In genomic region chr11:65419773-65420481, GRCh38 we compare ENCODE assay signal across 8 cellular contexts. TPM values are rescaled to one million over a fixed set of nuclear protein-coding genes. Genes with fewer than 3 reads are reported as not detected.
DNase-seq lines count a peak whose midpoint lies in the region; ATAC-seq and TF ChIP-seq lines count a peak whose summit lies in the region.

No MANE protein-coding gene starts in this region.

- ATAC-seq in heart left ventricle (peak; percentile 27 to 44 (median 32)), HG02973 (IDR thresholded peaks at IDR 0.05; ENCODE audit: unreplicated experiment) (no peak)

- peak overlapping the region; percentile 93 to 97 (median 94) for H3K4me3 Mint-ChIP-seq in CD8-positive, alpha-beta memory T cell

- intact Hi-C loops in heart left ventricle (cut with DNase I) = loop anchor here (1.0 to 10.0 kb wide), 10 partner anchors 37 to 152 kb away; partner anchors contain the start of genes SLC25A45 (in 4 of the 10), MALAT1 (in 2 of the 10), FAM89B (in 1 of the 10) and ZNRD2 (in 1 of the 10)

- DNase-seq in CD8-positive, alpha-beta memory T cell = peak in 4 of 5 donors; percentile 51 to 66 (median 56)
- DNase-seq in SIG-M5 (lab: John Stamatoyannopoulos, UW) (peak; percentile 17), heart left ventricle (peak; percentile 93 to 97 (median 93)), pons (ENCODE audit: low spot score) (peak; percentile 96), SHP77 treated with DMSO at 0.1 percent for 48 hours (lab: John Stamatoyannopoulos, UW) (no peak)

- WGBS in heart left ventricle, 4 donors = 0 to 2% (median 1%) methylated on average over 6 of the region's 6 CpGs

- peak; percentile 3 to 75 for TF ChIP-seq POLR2A in heart left ventricle (IDR thresholded peaks at IDR 0.05)

- POLR2A ChIA-PET in CD8-positive, alpha-beta memory T cell (lab: Charles Lee) = interaction anchor here (0.6 to 20.1 kb wide), 18 partner anchors 8 to 676 kb away, joined by 3 to 1366 read pairs (median 5); partner anchors contain the start of genes DPF2, FRMD8, MALAT1 and SCYL1

- H3K36me3 Mint-ChIP-seq in CD8-positive, alpha-beta memory T cell = peaks cover 8 to 41% (median 14%) of the 10 kb centered on the region in 3 donors

- no peak for TF ChIP-seq CTCF in heart left ventricle (IDR thresholded peaks at IDR 0.05)

- H3K27ac Mint-ChIP-seq in CD8-positive, alpha-beta memory T cell = peak overlapping the region; percentile 92 to 100 (median 97)

- H3K4me1 ChIP-seq in CD8-positive, alpha-beta memory T cell (ENCODE audit: insufficient read depth, low read length) = peaks cover 59% of the 10 kb centered on the region
- H3K4me1 ChIP-seq in HUES48 (ENCODE audit: control insufficient read depth, insufficient read depth, low read length) (peaks cover 74% of the 10 kb centered on the region), heart left ventricle (peaks cover 11 to 68% (median 55%) of the 10 kb centered on the region in 12 donors)

- CTCF ChIA-PET in CD8-positive, alpha-beta memory T cell (lab: Charles Lee) = interaction anchor here (0.8 to 11.7 kb wide), 14 partner anchors 9 to 440 kb away, joined by 3 to 448 read pairs (median 3); partner anchors contain the start of genes FAM89B, MALAT1 and MUS81

- H3K4me1 Mint-ChIP-seq in CD8-positive, alpha-beta memory T cell = peaks cover 55 to 64% (median 62%) of the 10 kb centered on the region in 3 donors

- H3K9ac ChIP-seq in HUES48 (ENCODE audit: low read depth, low read length) = peak overlapping the region; percentile 77

- H3K9me3 ChIP-seq in CD8-positive, alpha-beta memory T cell (ENCODE audit: low read length) = no peaks in the 10 kb centered on the region
- H3K9me3 ChIP-seq in HUES48 (ENCODE audit: control insufficient read depth, insufficient read depth, low read length) (no peaks in the 10 kb centered on the region), heart left ventricle (no peaks in the 10 kb centered on the region)

- peaks cover 0 to 4% (median 0%) of the 10 kb centered on the region in 5 donors for H3K9me3 Mint-ChIP-seq in CD8-positive, alpha-beta memory T cell

- no peaks in the 10 kb centered on the region for H3K27me3 ChIP-seq in CD8-positive, alpha-beta memory T cell (ENCODE audit: insufficient read depth, low read length, poor library complexity, severe bottlenecking)
- no peaks in the 10 kb centered on the region for H3K27me3 ChIP-seq in HUES48 (ENCODE audit: control insufficient read depth, insufficient read depth, low read length)
- H3K27me3 ChIP-seq in heart left ventricle = no peaks in the 10 kb centered on the region

- H3K36me3 ChIP-seq in CD8-positive, alpha-beta memory T cell (ENCODE audit: insufficient read depth, low read length) = peaks cover 6% of the 10 kb centered on the region
- H3K36me3 ChIP-seq in HUES48 (ENCODE audit: control insufficient read depth, insufficient read depth, low read length) (no peaks in the 10 kb centered on the region), heart left ventricle (peaks cover 0 to 21% (median 9%) of the 10 kb centered on the region in 9 donors)

- peaks cover 0 to 21% of the 10 kb centered on the region in 2 donors for H3K27me3 Mint-ChIP-seq in CD8-positive, alpha-beta memory T cell

- peak overlapping the region; percentile 98 for H3K27ac ChIP-seq in CD8-positive, alpha-beta memory T cell (ENCODE audit: low read depth, low read length)
- H3K27ac ChIP-seq in HUES48 (ENCODE audit: low read depth, low read length) = peak overlapping the region; percentile 98
- H3K27ac ChIP-seq in angular gyrus (ENCODE audit: low read depth, low read length) = peak overlapping the region; percentile 100
- H3K27ac ChIP-seq in heart left ventricle = peak overlapping the region; percentile 98 to 100 (median 100)

- peak overlapping the region; percentile 23 for H3K4me3 ChIP-seq in CD8-positive, alpha-beta memory T cell (ENCODE audit: low read length)
- H3K4me3 ChIP-seq in HUES48 (ENCODE audit: low read depth, low read length) = no peak overlapping the region
- H3K4me3 ChIP-seq in heart left ventricle = peak overlapping the region; percentile 6 to 96 (median 82)

RNA-seq across cellular contexts. Expression of gene NEAT1, which starts 2.7 kb away (rescaled TPM):
- total RNA-seq in CD8-positive, alpha-beta memory T cell = 100 to 1,000 TPM; 196 to 204 TPM
- 2.7 TPM for polyA plus RNA-seq in CD8-positive, alpha-beta memory T cell
- total RNA-seq in heart left ventricle = 100 to 1,000 TPM in 7 of 9 donors, 10 to 100 TPM in 2; 17.0 to 760 (median 507) TPM
- 100 to 1,000 TPM; 104 to 532 TPM for polyA plus RNA-seq in heart left ventricle

RNA-seq across cellular contexts. Expression of gene FRMD8, which starts 33.5 kb away (rescaled TPM):
- 10 to 100 TPM; 44.9 to 49.8 TPM for total RNA-seq in CD8-positive, alpha-beta memory T cell
- polyA plus RNA-seq in CD8-positive, alpha-beta memory T cell = 60.6 TPM
- total RNA-seq in heart left ventricle = 10 to 100 TPM in 7 of 9 donors, 1 to 10 TPM in 2; 6.1 to 24.1 (median 11.3) TPM
- 10 to 100 TPM in 1 of 2 donors, 1 to 10 TPM in 1; 8.0 to 16.3 TPM for polyA plus RNA-seq in heart left ventricle

RNA-seq across cellular contexts. Expression of gene SLC25A45, which starts 37.5 kb away (rescaled TPM):
- total RNA-seq in CD8-positive, alpha-beta memory T cell = 10 to 100 TPM; 13.3 to 13.8 TPM
- 14.6 TPM for polyA plus RNA-seq in CD8-positive, alpha-beta memory T cell
- total RNA-seq in heart left ventricle = 10 to 100 TPM in 1 of 9 donors, 1 to 10 TPM in 8; 3.8 to 11.6 (median 6.6) TPM
- 1 to 10 TPM; 3.8 to 6.6 TPM for polyA plus RNA-seq in heart left ventricle
